8 cellular contexts compared by ENCODE assay signal in genomic region chr15:90001062-90001682, GRCh38. TPM values are rescaled to one million over a fixed set of nuclear protein-coding genes. Genes with fewer than 3 reads are reported as not detected.
DNase-seq lines count a peak whose midpoint lies in the region; ATAC-seq and TF ChIP-seq lines count a peak whose summit lies in the region.

Gene ZNF710 (plus strand): TSS chr15:90001324. CDS start chr15:90067138, 65,814 bp downstream.

- peaks cover 0 to 5% (median 0%) of the 10 kb centered on the region in 3 donors for H3K36me3 Mint-ChIP-seq in naive thymus-derived CD8-positive, alpha-beta T cell

- peak; percentile 51 to 59 for ATAC-seq in naive thymus-derived CD8-positive, alpha-beta T cell
- ATAC-seq in upper lobe of right lung (peak; percentile 1), HG03097 (IDR thresholded peaks at IDR 0.05; ENCODE audit: low FRiP score, unreplicated experiment) (no peak)

- peaks cover 2% of the 10 kb centered on the region; the same call in 1 of the 2 replicates for H3K27me3 ChIP-seq in H7 (ENCODE audit: control insufficient read depth, insufficient read depth, low read length)
- no peaks in the 10 kb centered on the region for H3K27me3 ChIP-seq in upper lobe of right lung

- no peaks in the 10 kb centered on the region for H3K9me3 Mint-ChIP-seq in naive thymus-derived CD8-positive, alpha-beta T cell

- TF ChIP-seq CTCF in foreskin fibroblast (IDR thresholded peaks at IDR 0.05; ENCODE audit: low read depth, low read length), result no peak
- TF ChIP-seq CTCF in upper lobe of right lung (IDR thresholded peaks at IDR 0.05), result no peak

- H3K4me3 Mint-ChIP-seq in naive thymus-derived CD8-positive, alpha-beta T cell, result peak within 1 kb of the TSS; percentile 93 to 100 (median 97)

- H3K9me3 ChIP-seq in ES-I3 (ENCODE audit: control insufficient read depth, insufficient read depth, low read length), result no peaks in the 10 kb centered on the region
- H3K9me3 ChIP-seq in upper lobe of right lung, result no peaks in the 10 kb centered on the region

- H3K4me3 ChIP-seq in H7 (ENCODE audit: insufficient read depth, low read depth, low read length) (peak within 1 kb of the TSS; percentile 69), foreskin fibroblast (ENCODE audit: low read depth in 1 of 2, low read length in 2 of 2) (peak within 1 kb of the TSS; percentile 64 to 76), upper lobe of right lung (peak within 1 kb of the TSS; percentile 76)

- H3K36me3 ChIP-seq in ES-I3 (ENCODE audit: insufficient read depth, low read length) (no peaks in the 10 kb centered on the region), H7 (replicated peaks; ENCODE audit: control insufficient read depth, insufficient read depth, low read length) (no peaks in the 10 kb centered on the region), upper lobe of right lung (no peaks in the 10 kb centered on the region)

- peaks cover 20 to 50% (median 43%) of the 10 kb centered on the region in 4 donors for H3K4me1 Mint-ChIP-seq in naive thymus-derived CD8-positive, alpha-beta T cell

- DNase-seq in H7 (peak; percentile 89), NCI-H460 (ENCODE audit: extremely low read depth, low read depth) (peak; percentile 45), foreskin fibroblast (peak; percentile 57 to 80), upper lobe of right lung (peak; percentile 74)
- DNase-seq in activated effector memory CD4-positive, alpha-beta T cell treated with anti-CD3 and anti-CD28 coated beads, Interleukin-2, amount 50 U/mL, for 16 hours, result peak; percentile 76
- DNase-seq in naive thymus-derived CD8-positive, alpha-beta T cell, result peak in 7 of 10 donors; percentile 11 to 53 (median 33)

- H3K27ac ChIP-seq in upper lobe of right lung, result peak within 1 kb of the TSS; percentile 91

- POLR2A ChIA-PET in naive thymus-derived CD8-positive, alpha-beta T cell (lab: Charles Lee), result interaction anchor here (1.0 to 4.1 kb wide), 4 partner anchors 12 to 107 kb away, joined by 3 to 29 read pairs (median 6); partner anchors contain the start of gene AP3S2

- H3K27ac Mint-ChIP-seq in naive thymus-derived CD8-positive, alpha-beta T cell, result peak within 1 kb of the TSS; percentile 93 to 99 (median 97)

- peak within 1 kb of the TSS; percentile 89 for H3K9ac ChIP-seq in ES-I3 (ENCODE audit: low read depth, low read length)

- H3K4me1 ChIP-seq in ES-I3 (ENCODE audit: insufficient read depth, low read length) (peaks cover 38% of the 10 kb centered on the region), upper lobe of right lung (peaks cover 40% of the 10 kb centered on the region)

- peaks cover 0 to 2% (median 0%) of the 10 kb centered on the region in 5 donors for H3K27me3 Mint-ChIP-seq in naive thymus-derived CD8-positive, alpha-beta T cell

- intact Hi-C loops in upper lobe of right lung (cut with DNase I), result no loop called here

RNA-seq across cellular contexts. Expression of gene ZNF710, which starts in this region (rescaled TPM):
- total RNA-seq in H7 (2014; rRNA removed; shearing (Covaris generic)), result 24.3 and 28.5 TPM in 2 replicates
- total RNA-seq in NCI-H460 (2014; rRNA removed; shearing (Covaris generic)), result 4.5 and 7.1 TPM in 2 replicates
- polyA plus RNA-seq in NCI-H460 (2014; cell fraction: nucleus; rRNA removed), result 4.3 and 26.1 TPM in 2 replicates
- total RNA-seq in naive thymus-derived CD8-positive, alpha-beta T cell, result 10 to 100 TPM; 13.8 to 14.5 TPM
- 1 to 10 TPM in 1 of 3 donors, under 1 TPM in 2; 0.23 to 1.8 (median 0.47) TPM for polyA plus RNA-seq in naive thymus-derived CD8-positive, alpha-beta T cell
- 47.9 TPM for total RNA-seq in upper lobe of right lung

Comparison
In these comparisons a context has a peak if more than half of its experiments do, and no peak if none do; other contexts are left out.
1. DNase-seq: peak in every context shown above with its lines; median percentile 89 in H7; 76 in activated effector memory CD4-positive, alpha-beta T cell treated with anti-CD3 and anti-CD28 coated beads, Interleukin-2, amount 50 U/mL, for 16 hours; 74 in upper lobe of right lung; 68 in foreskin fibroblast; 45 in NCI-H460; 33 in naive thymus-derived CD8-positive, alpha-beta T cell.